Comparison of ENCODE assay signal across 14 cellular contexts in the genomic region with DNA sequence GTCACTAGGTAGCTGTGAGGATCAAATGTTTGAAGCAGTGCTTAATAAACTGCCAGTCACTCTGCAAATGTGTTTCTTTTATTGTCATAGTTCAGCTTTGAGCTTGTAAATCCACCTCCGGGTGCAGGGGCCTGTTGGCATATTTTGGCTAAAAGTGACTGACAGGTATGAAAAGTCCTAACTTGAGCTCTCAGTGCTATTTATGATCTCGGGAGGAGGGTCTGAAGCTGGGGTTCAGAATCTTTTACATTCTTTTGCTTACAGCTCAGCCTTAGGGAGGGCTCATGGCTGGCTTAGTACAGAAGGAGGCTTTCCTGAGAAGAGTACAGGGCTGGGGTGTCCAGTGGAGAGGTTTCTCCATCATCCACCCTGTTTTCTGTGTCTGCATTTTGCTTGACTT. TPM values are rescaled to one million over a fixed set of nuclear protein-coding genes. Genes with fewer than 3 reads are reported as not detected.
A peak's percentile ranks its signal among the peaks of the same experiment; 100 is the strongest.
DNase-seq lines count a peak whose midpoint lies in the region; ATAC-seq and TF ChIP-seq lines count a peak whose summit lies in the region.
"Had no signal": no experiment of that assay in that cellular context is flagged by ENCODE, and none has a peak within 500 bp of the region (broad histone marks: within the 10 kb centered on the region; RNA-seq: fewer than 3 reads in every experiment).

No MANE protein-coding gene starts in this region.

- H3K27ac Mint-ChIP-seq in activated CD4-positive, alpha-beta memory T cell treated with anti-CD3 and anti-CD28 coated beads, Interleukin-2, amount 10 ng/mL, durations not matched to agents 7 days and 5 days = peak overlapping the region; percentile 79

- peaks cover 42% of the 10 kb centered on the region for H3K4me1 ChIP-seq in BLaER1
- no peaks in the 10 kb centered on the region for H3K4me1 ChIP-seq in iPS-20b (ENCODE audit: insufficient read depth, low read length)

- DNase-seq in activated CD4-positive, alpha-beta memory T cell treated with anti-CD3 and anti-CD28 coated beads, Interleukin-2, amount 10 ng/mL, durations not matched to agents 7 days and 5 days = no peak
- DNase-seq in C1 segment of cervical spinal cord (lab: John Stamatoyannopoulos, UW) (no peak), GF-D8 (lab: John Stamatoyannopoulos, UW) (no peak)
- DNase-seq: AML-193, amygdala, NCI-H446, right cardiac atrium, SIG-M5, upper lobe of left lung had no signal

- TF ChIP-seq CTCF in GM12875 (IDR thresholded peaks at IDR 0.05; ENCODE audit: borderline replicate concordance, insufficient read depth, low read depth, low read length) = no peak

- ATAC-seq in HG02763 (IDR thresholded peaks at IDR 0.05; ENCODE audit: unreplicated experiment) (no peak), GM18867 (IDR thresholded peaks at IDR 0.05; ENCODE audit: unreplicated experiment) (no peak)
- ATAC-seq: right cardiac atrium had no signal

- POLR2A ChIA-PET in activated CD4-positive, alpha-beta memory T cell treated with anti-CD3 and anti-CD28 coated beads, Interleukin-2, amount 10 ng/mL, durations not matched to agents 7 days and 5 days (lab: Charles Lee) = interaction anchor here (0.9 to 4.1 kb wide), 9 partner anchors 10 to 243 kb away, joined by 3 to 45 read pairs (median 6); partner anchors contain the start of genes HPS4, SRRD and TFIP11

- H3K4me1 Mint-ChIP-seq in activated CD4-positive, alpha-beta memory T cell treated with anti-CD3 and anti-CD28 coated beads, Interleukin-2, amount 10 ng/mL, durations not matched to agents 7 days and 5 days = peaks cover 59% of the 10 kb centered on the region

- H3K27ac ChIP-seq in BLaER1 (no peak overlapping the region), iPS-20b (ENCODE audit: low read length) (no peak overlapping the region)
- H3K27ac ChIP-seq: upper lobe of left lung had no signal

- no peaks in the 10 kb centered on the region for H3K9me3 Mint-ChIP-seq in activated CD4-positive, alpha-beta memory T cell treated with anti-CD3 and anti-CD28 coated beads, Interleukin-2, amount 10 ng/mL, durations not matched to agents 7 days and 5 days

- H3K4me3 Mint-ChIP-seq in activated CD4-positive, alpha-beta memory T cell treated with anti-CD3 and anti-CD28 coated beads, Interleukin-2, amount 10 ng/mL, durations not matched to agents 7 days and 5 days = peak overlapping the region; percentile 68

- H4K20me1 ChIP-seq in BLaER1 = peaks cover 29% of the 10 kb centered on the region

- H3K36me3 Mint-ChIP-seq in activated CD4-positive, alpha-beta memory T cell treated with anti-CD3 and anti-CD28 coated beads, Interleukin-2, amount 10 ng/mL, durations not matched to agents 7 days and 5 days (ENCODE audit: low read depth) = peaks cover 23% of the 10 kb centered on the region

- H3K4me2 ChIP-seq in BLaER1 = peak overlapping the region; percentile 96

- H3K9ac ChIP-seq in BLaER1 = peak overlapping the region; percentile 84
- H3K9ac ChIP-seq in iPS-20b (ENCODE audit: low read depth, low read length) = no peak overlapping the region

- H3K36me3 ChIP-seq in BLaER1 = peaks cover 24% of the 10 kb centered on the region
- H3K36me3 ChIP-seq in iPS-20b (ENCODE audit: insufficient read depth, low read depth, low read length) = peaks cover 15% of the 10 kb centered on the region; the same call in 1 of the 2 replicates
- H3K36me3 ChIP-seq: upper lobe of left lung had no signal

- no peaks in the 10 kb centered on the region for H3K27me3 ChIP-seq in BLaER1
- peaks cover 41% of the 10 kb centered on the region for H3K27me3 ChIP-seq in iPS-20b (ENCODE audit: insufficient read depth, low read length)
- H3K27me3 ChIP-seq: upper lobe of left lung had no signal

- CTCF ChIA-PET in activated CD4-positive, alpha-beta memory T cell treated with anti-CD3 and anti-CD28 coated beads, Interleukin-2, amount 10 ng/mL, durations not matched to agents 7 days and 5 days (lab: Charles Lee) = interaction anchor here (0.9 to 2.1 kb wide), 9 partner anchors 30 to 241 kb away, joined by 3 to 11 read pairs (median 4); partner anchors contain the start of genes HPS4 and SRRD

- peaks cover 10% of the 10 kb centered on the region for H3K27me3 Mint-ChIP-seq in activated CD4-positive, alpha-beta memory T cell treated with anti-CD3 and anti-CD28 coated beads, Interleukin-2, amount 10 ng/mL, durations not matched to agents 7 days and 5 days

- H3K4me3 ChIP-seq in BLaER1 = no peak overlapping the region; the same call in 1 of the 2 replicates
- H3K4me3 ChIP-seq in GM12875 (ENCODE audit: low read depth, low read length) = peak overlapping the region; percentile 85
- 0 out of 2 replicates have a peak overlapping the region, but pooled peaks have one; percentile 92 for H3K4me3 ChIP-seq in iPS-20b (ENCODE audit: low read length)

- H3K9me3 ChIP-seq in BLaER1 = no peaks in the 10 kb centered on the region
- no peaks in the 10 kb centered on the region for H3K9me3 ChIP-seq in iPS-20b (ENCODE audit: insufficient read depth, low read depth, low read length)
- H3K9me3 ChIP-seq: upper lobe of left lung had no signal

RNA-seq across cellular contexts. Expression of gene ASPHD2, which starts 1.5 kb away (rescaled TPM):
- 10 to 100 TPM; 11.8 to 12.7 TPM for total RNA-seq in activated CD4-positive, alpha-beta memory T cell treated with anti-CD3 and anti-CD28 coated beads, Interleukin-2, amount 10 ng/mL, durations not matched to agents 7 days and 5 days

RNA-seq across cellular contexts. Expression of gene HPS4, which starts 53.0 kb away (rescaled TPM):
- total RNA-seq in activated CD4-positive, alpha-beta memory T cell treated with anti-CD3 and anti-CD28 coated beads, Interleukin-2, amount 10 ng/mL, durations not matched to agents 7 days and 5 days = 10 to 100 TPM; 37.3 to 37.6 TPM

RNA-seq across cellular contexts. Expression of gene SRRD, which starts 53.1 kb away (rescaled TPM):
- 10 to 100 TPM; 17.5 TPM for total RNA-seq in activated CD4-positive, alpha-beta memory T cell treated with anti-CD3 and anti-CD28 coated beads, Interleukin-2, amount 10 ng/mL, durations not matched to agents 7 days and 5 days
